ENCODE assay signal across 14 cellular contexts in the genomic region with DNA sequence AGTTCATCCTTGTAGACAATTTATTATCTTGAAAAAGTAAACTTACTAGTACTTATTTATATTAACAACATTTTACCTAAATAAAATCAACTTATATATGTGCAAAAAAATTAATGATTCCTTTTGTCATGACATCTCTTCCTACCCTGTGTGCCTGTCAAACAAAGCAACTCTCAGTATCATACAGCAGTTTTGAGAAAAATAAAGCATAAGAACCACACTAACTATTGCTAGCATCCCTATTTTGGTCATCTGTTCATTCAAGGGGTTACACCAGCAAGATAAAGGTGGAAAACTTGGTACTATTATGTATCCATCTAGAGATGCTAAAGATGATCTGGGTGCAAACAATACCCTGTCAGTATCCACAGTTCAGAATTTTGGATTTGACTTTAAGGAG. TPM values are rescaled to one million over a fixed set of nuclear protein-coding genes. Genes with fewer than 3 reads are reported as not detected.
DNase-seq lines count a peak whose midpoint lies in the region; ATAC-seq lines count a peak whose summit lies in the region.
"Had no signal": no experiment of that assay in that cellular context is flagged by ENCODE, and none has a peak within 500 bp of the region (broad histone marks: within the 10 kb centered on the region; RNA-seq: fewer than 3 reads in every experiment).

No MANE protein-coding gene starts in this region.

- peak; percentile 94 for ATAC-seq in activated naive CD8-positive, alpha-beta T cell treated with anti-CD3 and anti-CD28 coated beads, Interleukin-2, amount 10 ng/mL, durations not matched to agents 7 days and 5 days (ENCODE audit: low read depth)
- ATAC-seq in activated naive CD8-positive, alpha-beta T cell treated with anti-CD3 and anti-CD28 coated beads, Interleukin-2, amount 50 U/mL, for 24 hours, result no peak
- ATAC-seq in activated T-helper 17 cell treated with anti-CD3 and anti-CD28 coated beads, Interleukin-2, amount 50 U/mL, for 72 hours (replicated peaks), result peak; percentile 48
- ATAC-seq in naive B cell (ENCODE audit: low read depth in 2 of 2), result no peak
- no peak for ATAC-seq in HG02938 (IDR thresholded peaks at IDR 0.05; ENCODE audit: unreplicated experiment)
- ATAC-seq: CD8-positive, alpha-beta T cell had no signal

- no peak for DNase-seq in activated naive CD8-positive, alpha-beta T cell treated with anti-CD3 and anti-CD28 coated beads, Interleukin-2, amount 10 ng/mL, durations not matched to agents 7 days and 5 days
- no peak for DNase-seq in activated naive CD8-positive, alpha-beta T cell treated with anti-CD3 and anti-CD28 coated beads, Interleukin-2, amount 50 U/mL, for 24 hours
- no peak for DNase-seq in naive B cell
- DNase-seq in stimulated activated CD4-positive, alpha-beta T cell treated with anti-CD3 and anti-CD28 coated beads, Interleukin-4, amount 100 ng/mL, for 24 hours, result no peak
- DNase-seq: Caco-2; CD4-positive, CD25-positive, alpha-beta regulatory T cell; CD8-positive, alpha-beta T cell; DMS153; DND-41; GOT3 had no signal

- no peak overlapping the region for H3K27ac Mint-ChIP-seq in activated naive CD8-positive, alpha-beta T cell treated with anti-CD3 and anti-CD28 coated beads, Interleukin-2, amount 10 ng/mL, durations not matched to agents 7 days and 5 days
- H3K27ac Mint-ChIP-seq in activated naive CD8-positive, alpha-beta T cell treated with anti-CD3 and anti-CD28 coated beads, Interleukin-2, amount 50 U/mL, for 24 hours, result no peak overlapping the region
- H3K27ac Mint-ChIP-seq in activated T-helper 17 cell treated with anti-CD3 and anti-CD28 coated beads, Interleukin-2, amount 50 U/mL, for 72 hours, result no peak overlapping the region
- H3K27ac Mint-ChIP-seq in naive B cell, result peak overlapping the region in 5 of 6 donors; percentile 73 to 93 (median 76)
- H3K27ac Mint-ChIP-seq: CD4-positive, CD25-positive, alpha-beta regulatory T cell; CD8-positive, alpha-beta T cell had no signal

- no peak overlapping the region for H3K4me3 Mint-ChIP-seq in activated naive CD8-positive, alpha-beta T cell treated with anti-CD3 and anti-CD28 coated beads, Interleukin-2, amount 10 ng/mL, durations not matched to agents 7 days and 5 days
- no peak overlapping the region for H3K4me3 Mint-ChIP-seq in activated naive CD8-positive, alpha-beta T cell treated with anti-CD3 and anti-CD28 coated beads, Interleukin-2, amount 50 U/mL, for 24 hours
- no peak overlapping the region for H3K4me3 Mint-ChIP-seq in activated T-helper 17 cell treated with anti-CD3 and anti-CD28 coated beads, Interleukin-2, amount 50 U/mL, for 72 hours
- H3K4me3 Mint-ChIP-seq in naive B cell, result no peak overlapping the region
- H3K4me3 Mint-ChIP-seq: CD8-positive, alpha-beta T cell had no signal

- POLR2A ChIA-PET in activated naive CD8-positive, alpha-beta T cell treated with anti-CD3 and anti-CD28 coated beads, Interleukin-2, amount 10 ng/mL, durations not matched to agents 7 days and 5 days (lab: Charles Lee), result no interaction called here

- peaks cover 8% of the 10 kb centered on the region for H3K9me3 Mint-ChIP-seq in activated naive CD8-positive, alpha-beta T cell treated with anti-CD3 and anti-CD28 coated beads, Interleukin-2, amount 10 ng/mL, durations not matched to agents 7 days and 5 days
- H3K9me3 Mint-ChIP-seq in activated naive CD8-positive, alpha-beta T cell treated with anti-CD3 and anti-CD28 coated beads, Interleukin-2, amount 50 U/mL, for 24 hours, result peaks cover 9% of the 10 kb centered on the region
- H3K9me3 Mint-ChIP-seq in activated T-helper 17 cell treated with anti-CD3 and anti-CD28 coated beads, Interleukin-2, amount 50 U/mL, for 72 hours, result no peaks in the 10 kb centered on the region
- peaks cover 0 to 14% (median 2%) of the 10 kb centered on the region in 7 donors for H3K9me3 Mint-ChIP-seq in naive B cell
- H3K9me3 Mint-ChIP-seq: CD4-positive, CD25-positive, alpha-beta regulatory T cell; CD8-positive, alpha-beta T cell had no signal

- peaks cover 8% of the 10 kb centered on the region for H3K36me3 Mint-ChIP-seq in activated naive CD8-positive, alpha-beta T cell treated with anti-CD3 and anti-CD28 coated beads, Interleukin-2, amount 10 ng/mL, durations not matched to agents 7 days and 5 days
- H3K36me3 Mint-ChIP-seq in activated naive CD8-positive, alpha-beta T cell treated with anti-CD3 and anti-CD28 coated beads, Interleukin-2, amount 50 U/mL, for 24 hours (ENCODE audit: low read depth), result no peaks in the 10 kb centered on the region
- no peaks in the 10 kb centered on the region for H3K36me3 Mint-ChIP-seq in activated T-helper 17 cell treated with anti-CD3 and anti-CD28 coated beads, Interleukin-2, amount 50 U/mL, for 72 hours (ENCODE audit: low read depth)
- peaks cover 2 to 4% of the 10 kb centered on the region in 2 donors for H3K36me3 Mint-ChIP-seq in naive B cell
- H3K36me3 Mint-ChIP-seq: CD4-positive, CD25-positive, alpha-beta regulatory T cell; CD8-positive, alpha-beta T cell had no signal

- H3K4me1 Mint-ChIP-seq in activated naive CD8-positive, alpha-beta T cell treated with anti-CD3 and anti-CD28 coated beads, Interleukin-2, amount 10 ng/mL, durations not matched to agents 7 days and 5 days, result peaks cover 5% of the 10 kb centered on the region
- no peaks in the 10 kb centered on the region for H3K4me1 Mint-ChIP-seq in activated naive CD8-positive, alpha-beta T cell treated with anti-CD3 and anti-CD28 coated beads, Interleukin-2, amount 50 U/mL, for 24 hours
- no peaks in the 10 kb centered on the region for H3K4me1 Mint-ChIP-seq in activated T-helper 17 cell treated with anti-CD3 and anti-CD28 coated beads, Interleukin-2, amount 50 U/mL, for 72 hours
- H3K4me1 Mint-ChIP-seq in naive B cell, result peaks cover 17 to 50% (median 39%) of the 10 kb centered on the region in 3 donors

- H3K27me3 Mint-ChIP-seq in activated naive CD8-positive, alpha-beta T cell treated with anti-CD3 and anti-CD28 coated beads, Interleukin-2, amount 10 ng/mL, durations not matched to agents 7 days and 5 days, result no peaks in the 10 kb centered on the region
- H3K27me3 Mint-ChIP-seq in activated naive CD8-positive, alpha-beta T cell treated with anti-CD3 and anti-CD28 coated beads, Interleukin-2, amount 50 U/mL, for 24 hours, result no peaks in the 10 kb centered on the region
- no peaks in the 10 kb centered on the region for H3K27me3 Mint-ChIP-seq in activated T-helper 17 cell treated with anti-CD3 and anti-CD28 coated beads, Interleukin-2, amount 50 U/mL, for 72 hours
- H3K27me3 Mint-ChIP-seq in naive B cell, result no peaks in the 10 kb centered on the region
- H3K27me3 Mint-ChIP-seq: CD4-positive, CD25-positive, alpha-beta regulatory T cell had no signal

RNA-seq across cellular contexts. Expression of gene HLA-DRB1, which starts 7.4 kb away (rescaled TPM):
- total RNA-seq in activated naive CD8-positive, alpha-beta T cell treated with anti-CD3 and anti-CD28 coated beads, Interleukin-2, amount 10 ng/mL, durations not matched to agents 7 days and 5 days, result 10 to 100 TPM; 11.8 to 12.1 TPM
- total RNA-seq in activated T-helper 17 cell treated with anti-CD3 and anti-CD28 coated beads, Interleukin-2, amount 50 U/mL, for 72 hours, result 100 to 1,000 TPM in 1 of 2 donors, 10 to 100 TPM in 1; 11.4 to 109 TPM
- 1,000 to 10,000 TPM; 2,451 to 5,170 (median 4,939) TPM for polyA plus RNA-seq in naive B cell (ENCODE audit: low read depth in 6 of 6)
- total RNA-seq: A673, Caco-2 had no signal

RNA-seq across cellular contexts. Expression of gene HLA-DQA1, which starts 40.2 kb away (rescaled TPM):
- 1 to 10 TPM; 3.9 to 4.6 TPM for total RNA-seq in activated naive CD8-positive, alpha-beta T cell treated with anti-CD3 and anti-CD28 coated beads, Interleukin-2, amount 10 ng/mL, durations not matched to agents 7 days and 5 days
- total RNA-seq in activated T-helper 17 cell treated with anti-CD3 and anti-CD28 coated beads, Interleukin-2, amount 50 U/mL, for 72 hours, result 10 to 100 TPM in 1 of 2 donors, 1 to 10 TPM in 1; 1.1 to 11.6 TPM
- 1,000 to 10,000 TPM in 2 of 6 donors, 100 to 1,000 TPM in 4; 309 to 1,253 (median 783) TPM for polyA plus RNA-seq in naive B cell (ENCODE audit: low read depth in 6 of 6)
- total RNA-seq: A172, A673, Caco-2 had no signal

Comparison
In these comparisons a context has a peak if more than half of its experiments do, and no peak if none do; other contexts are left out.
1. ATAC-seq: peak in activated naive CD8-positive, alpha-beta T cell treated with anti-CD3 and anti-CD28 coated beads, Interleukin-2, amount 10 ng/mL, durations not matched to agents 7 days and 5 days (single experiment) and activated T-helper 17 cell treated with anti-CD3 and anti-CD28 coated beads, Interleukin-2, amount 50 U/mL, for 72 hours (single experiment); none in activated naive CD8-positive, alpha-beta T cell treated with anti-CD3 and anti-CD28 coated beads, Interleukin-2, amount 50 U/mL, for 24 hours (single experiment), naive B cell (0 of 2) and HG02938 (single experiment).
2. H3K27ac Mint-ChIP-seq: peak in naive B cell (5 of 6); none in activated naive CD8-positive, alpha-beta T cell treated with anti-CD3 and anti-CD28 coated beads, Interleukin-2, amount 10 ng/mL, durations not matched to agents 7 days and 5 days (single experiment), activated naive CD8-positive, alpha-beta T cell treated with anti-CD3 and anti-CD28 coated beads, Interleukin-2, amount 50 U/mL, for 24 hours (single experiment) and activated T-helper 17 cell treated with anti-CD3 and anti-CD28 coated beads, Interleukin-2, amount 50 U/mL, for 72 hours (single experiment).